26 cellular contexts compared by ENCODE assay signal in the genomic region with DNA sequence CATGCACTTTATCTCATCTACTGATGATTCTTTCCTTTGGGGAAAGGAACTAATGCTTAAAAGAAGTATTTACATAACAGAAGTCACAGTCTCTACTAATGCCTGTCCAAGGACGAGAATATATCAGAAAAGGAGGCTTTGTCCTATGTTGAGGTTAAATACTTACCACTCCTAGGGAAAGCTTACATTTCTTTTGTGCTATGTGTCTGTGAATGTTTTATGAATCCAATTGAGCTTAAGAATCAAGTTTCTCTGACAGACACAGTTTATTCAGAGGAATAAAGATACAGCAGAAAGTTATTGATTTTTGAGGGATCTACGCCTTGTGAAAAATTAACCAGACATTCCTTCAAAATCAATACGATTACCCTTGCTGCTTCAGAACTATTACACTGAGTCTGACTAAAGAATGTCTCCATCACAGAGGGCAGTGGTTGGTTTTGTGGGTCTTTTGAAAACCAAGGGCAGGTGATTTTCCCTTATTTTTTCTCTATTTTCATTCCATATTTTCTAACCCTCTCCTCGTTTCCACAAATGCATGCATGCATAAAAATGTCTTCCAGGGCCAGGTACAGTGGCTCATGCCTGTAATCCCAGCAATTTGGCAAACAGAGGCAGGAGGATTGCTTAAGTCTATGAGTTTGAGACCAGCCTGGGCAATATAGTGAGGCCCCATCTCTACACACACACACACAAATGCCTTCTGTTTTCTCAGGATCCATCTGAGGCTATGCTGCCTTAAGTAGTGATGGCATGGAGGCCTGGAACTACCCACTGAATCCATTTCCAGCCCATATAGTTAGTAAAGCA.
"Had no signal": no experiment of that assay in that cellular context is flagged by ENCODE, and none has a peak within 500 bp of the region (broad histone marks: within the 10 kb centered on the region; RNA-seq: fewer than 3 reads in every experiment).

No MANE protein-coding gene starts in this region.

- H3K27me3 Mint-ChIP-seq: dendritic cell treated with granulocyte-macrophage colony-stimulating factor and Interleukin-4, amounts not matched to agents 40 ng/mL and 50 ng/mL, for 4 days; stimulated activated naive B cell treated with anti-CD40 and anti-IgM and Interleukin-4, amounts not matched to agents 10 μg/mL and 1 μg/mL and 100 μg/mL, for 72 hours; stimulated activated naive CD8-positive, alpha-beta T cell treated with anti-CD3 and anti-CD28 coated beads, Interleukin-15, Interleukin-2, amounts not matched to agents 100 ng/mL and 50 ng/mL, for 24 hours had no signal

- H3K27me3 ChIP-seq: colonic mucosa, gastrocnemius medialis, left lung, neutrophil, right atrium auricular region, sigmoid colon, spleen, tibial nerve, upper lobe of left lung had no signal

- H3K4me3 Mint-ChIP-seq: dendritic cell treated with granulocyte-macrophage colony-stimulating factor and Interleukin-4, amounts not matched to agents 40 ng/mL and 50 ng/mL, for 4 days; endodermal cell; natural killer cell; neural crest cell; stimulated activated naive B cell treated with anti-CD40 and anti-IgM and Interleukin-4, amounts not matched to agents 10 μg/mL and 1 μg/mL and 100 μg/mL, for 72 hours; stimulated activated naive CD8-positive, alpha-beta T cell treated with anti-CD3 and anti-CD28 coated beads, Interleukin-15, Interleukin-2, amounts not matched to agents 100 ng/mL and 50 ng/mL, for 24 hours had no signal

- H3K4me3 ChIP-seq: colonic mucosa, gastrocnemius medialis, left lung, lower lobe of right lung, prostate gland, right atrium auricular region, sigmoid colon, spleen, thoracic aorta, tibial nerve, upper lobe of left lung had no signal

- H3K36me3 Mint-ChIP-seq: natural killer cell; stimulated activated naive B cell treated with anti-CD40 and anti-IgM and Interleukin-4, amounts not matched to agents 10 μg/mL and 1 μg/mL and 100 μg/mL, for 72 hours had no signal

- H3K9ac ChIP-seq: parathyroid adenoma had no signal

- H2AFZ ChIP-seq: parathyroid adenoma had no signal

- H3K9me3 Mint-ChIP-seq: dendritic cell treated with granulocyte-macrophage colony-stimulating factor and Interleukin-4, amounts not matched to agents 40 ng/mL and 50 ng/mL, for 4 days; endodermal cell; neural crest cell; stimulated activated naive B cell treated with anti-CD40 and anti-IgM and Interleukin-4, amounts not matched to agents 10 μg/mL and 1 μg/mL and 100 μg/mL, for 72 hours had no signal

- H3K9me3 ChIP-seq: colonic mucosa, gastrocnemius medialis, left lung, lower lobe of right lung, neutrophil, prostate gland, right atrium auricular region, sigmoid colon, spleen, thoracic aorta, tibial nerve, upper lobe of left lung had no signal

- H3K27ac Mint-ChIP-seq: dendritic cell treated with granulocyte-macrophage colony-stimulating factor and Interleukin-4, amounts not matched to agents 40 ng/mL and 50 ng/mL, for 4 days; endodermal cell; natural killer cell; stimulated activated naive B cell treated with anti-CD40 and anti-IgM and Interleukin-4, amounts not matched to agents 10 μg/mL and 1 μg/mL and 100 μg/mL, for 72 hours; stimulated activated naive CD8-positive, alpha-beta T cell treated with anti-CD3 and anti-CD28 coated beads, Interleukin-15, Interleukin-2, amounts not matched to agents 100 ng/mL and 50 ng/mL, for 24 hours had no signal

- ATAC-seq: esophagus mucosa; gastrocnemius medialis; left lung; lower lobe of right lung; natural killer cell; stimulated activated naive B cell treated with anti-CD40 and anti-IgM and Interleukin-4, amounts not matched to agents 10 μg/mL and 1 μg/mL and 100 μg/mL, for 72 hours had no signal

- H3K4me1 Mint-ChIP-seq: natural killer cell; neural crest cell; stimulated activated naive B cell treated with anti-CD40 and anti-IgM and Interleukin-4, amounts not matched to agents 10 μg/mL and 1 μg/mL and 100 μg/mL, for 72 hours had no signal

- H3K27ac ChIP-seq: colonic mucosa, epithelial cell of prostate, gastrocnemius medialis, left lung, lower lobe of right lung, neutrophil, parathyroid adenoma, prostate gland, right atrium auricular region, sigmoid colon, spleen, thoracic aorta, tibial nerve, upper lobe of left lung had no signal

- DNase-seq: colonic mucosa; effector CD8-positive, alpha-beta T cell; endodermal cell; foreskin fibroblast; gastrocnemius medialis; head of caudate nucleus; left lung; lower lobe of right lung; natural killer cell; sigmoid colon; spleen; stimulated activated CD4-positive, alpha-beta T cell treated with anti-CD3 and anti-CD28 coated beads, Interleukin-15, amount 100 ng/mL, for 24 hours; stimulated activated CD4-positive, alpha-beta T cell treated with anti-CD3 and anti-CD28 coated beads, Interleukin-2, amount 100 ng/mL, for 48 hours; stimulated activated naive B cell treated with anti-CD40 and anti-IgM and Interleukin-4, amounts not matched to agents 10 μg/mL and 1 μg/mL and 100 μg/mL, for 72 hours; upper lobe of left lung had no signal

- H3K4me1 ChIP-seq: colonic mucosa, gastrocnemius medialis, left lung, lower lobe of right lung, parathyroid adenoma, prostate gland, right atrium auricular region, sigmoid colon, spleen, tibial nerve, upper lobe of left lung had no signal

- H3K36me3 ChIP-seq: colonic mucosa, gastrocnemius medialis, left lung, lower lobe of right lung, neutrophil, prostate gland, right atrium auricular region, sigmoid colon, spleen, thoracic aorta, tibial nerve, upper lobe of left lung had no signal
